11 cellular contexts compared by ENCODE assay signal in the genomic region with DNA sequence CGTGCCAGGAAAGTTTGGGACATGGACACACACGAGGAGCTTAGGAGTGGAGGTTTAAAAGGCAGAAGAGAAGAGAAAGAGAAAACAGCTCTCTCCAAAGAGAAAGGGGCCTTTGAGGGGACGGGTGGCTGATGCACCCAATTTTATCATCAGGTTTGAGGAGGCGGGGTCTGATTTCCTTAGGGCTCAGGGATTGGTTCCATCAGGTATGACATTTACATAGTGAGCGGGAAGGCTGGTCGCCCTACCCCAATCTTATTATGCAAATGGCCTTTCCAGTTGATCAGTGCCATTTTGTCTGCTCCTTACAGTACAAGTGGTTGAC.
"Had no signal": no experiment of that assay in that cellular context is flagged by ENCODE, and none has a peak within 500 bp of the region (broad histone marks: within the 10 kb centered on the region; RNA-seq: fewer than 3 reads in every experiment).

No MANE protein-coding gene starts in this region.

- H3K4me3 ChIP-seq: GM23248, GM23338, HAP-1 had no signal

- H3K4me2 ChIP-seq: GM23338 had no signal

- FAIRE-seq: H1, H54 had no signal

- DNase-seq: GM23248, GOT3, H7, H9, HCEC 1CT, HFFc6 had no signal

- ATAC-seq: GM23338, HCT116 had no signal

- H3K36me3 ChIP-seq: HAP-1 had no signal

- H2AFZ ChIP-seq: GM23248, GM23338 had no signal

- H3K9ac ChIP-seq: GM23248 had no signal

- H3K4me1 ChIP-seq: HAP-1 had no signal

- H3K27ac ChIP-seq: GM23248 had no signal
